Comparison of ENCODE assay signal across 8 cellular contexts in the genomic region with DNA sequence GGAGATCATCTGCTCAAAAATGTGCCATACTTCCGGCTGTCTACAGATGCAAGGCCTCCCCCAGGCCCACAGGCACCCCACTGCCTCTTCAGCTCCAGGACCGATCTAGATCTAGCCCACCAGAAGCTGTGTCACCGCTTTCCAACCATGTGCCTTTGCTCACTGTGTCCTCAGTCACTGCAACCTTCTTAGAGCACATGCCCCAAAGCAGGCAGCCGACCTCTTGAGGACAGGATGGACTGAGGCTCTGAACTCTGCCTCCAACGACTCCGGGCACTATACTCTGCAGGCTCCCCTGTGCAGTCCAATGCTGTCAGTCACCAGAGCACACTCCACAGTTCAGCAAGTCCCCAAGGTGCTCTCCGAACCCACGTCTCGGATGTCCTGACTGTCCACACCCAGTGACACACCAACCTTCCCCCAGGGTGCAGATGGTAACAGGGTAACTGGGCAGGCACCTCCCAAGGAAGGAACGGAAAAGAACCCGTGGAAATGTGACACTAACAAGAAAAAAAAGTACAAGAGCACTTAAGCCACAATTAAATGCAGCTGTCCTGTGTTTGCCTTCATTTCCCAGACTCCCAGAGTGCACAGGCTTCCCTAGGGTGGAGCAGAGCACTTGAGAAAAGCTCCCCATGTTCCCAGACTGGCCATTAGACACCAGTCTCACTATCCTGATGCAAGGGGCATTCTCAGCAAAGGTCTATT. TPM values are rescaled to one million over a fixed set of nuclear protein-coding genes. Genes with fewer than 3 reads are reported as not detected.
DNase-seq lines count a peak whose midpoint lies in the region; ATAC-seq and TF ChIP-seq lines count a peak whose summit lies in the region.

No MANE protein-coding gene starts in this region.

- DNase-seq in EL, result peak; percentile 55
- DNase-seq in NCI-H146 treated with DMSO at 0.1 percent for 48 hours (lab: John Stamatoyannopoulos, UW; ENCODE audit: unreplicated experiment), result peak; percentile 78
- peak; percentile 48 to 71 for DNase-seq in left colon
- no peak for DNase-seq in uterus
- DNase-seq in SKM-1 treated with dmso at 0.1 percent for 144 hours (lab: John Stamatoyannopoulos, UW; ENCODE audit: unreplicated experiment), result no peak
- DNase-seq in kidney glomerular epithelial cell (lab: John Stamatoyannopoulos, UW), result no peak

- peaks cover 86% of the 10 kb centered on the region for H3K4me1 Mint-ChIP-seq in activated naive CD4-positive, alpha-beta T cell treated with anti-CD3 and anti-CD28 coated beads, Interleukin-2, amount 50 U/mL, for 24 hours

- H3K4me3 Mint-ChIP-seq in activated naive CD4-positive, alpha-beta T cell treated with anti-CD3 and anti-CD28 coated beads, Interleukin-2, amount 50 U/mL, for 24 hours, result peak overlapping the region; percentile 64

- H3K27me3 ChIP-seq in uterus, result no peaks in the 10 kb centered on the region

- peaks cover 2% of the 10 kb centered on the region for H3K36me3 Mint-ChIP-seq in activated naive CD4-positive, alpha-beta T cell treated with anti-CD3 and anti-CD28 coated beads, Interleukin-2, amount 50 U/mL, for 24 hours

- no peak for TF ChIP-seq CTCF in uterus (IDR thresholded peaks at IDR 0.05)

- peak; percentile 56 for ATAC-seq in left colon
- no peak for ATAC-seq in GM18511 (IDR thresholded peaks at IDR 0.05; ENCODE audit: unreplicated experiment)

- peaks cover 0 to 4% of the 10 kb centered on the region in 2 donors for H3K4me1 ChIP-seq in uterus

- no peaks in the 10 kb centered on the region for H3K9me3 ChIP-seq in uterus

- TF ChIP-seq POLR2A in uterus (IDR thresholded peaks at IDR 0.05), result no peak

- H3K4me3 ChIP-seq in uterus, result no peak overlapping the region

- no peaks in the 10 kb centered on the region for H3K27me3 Mint-ChIP-seq in activated naive CD4-positive, alpha-beta T cell treated with anti-CD3 and anti-CD28 coated beads, Interleukin-2, amount 50 U/mL, for 24 hours

- no peaks in the 10 kb centered on the region for H3K36me3 ChIP-seq in uterus

- intact Hi-C loops in left colon (cut with DNase I, micrococcal nuclease), result loop anchor here in 1 of 2 donors (5.0 kb wide), 1 partner anchor 90 kb away; no protein-coding TSS in a partner anchor
- intact Hi-C loops in uterus (cut with DNase I; ENCODE audit: low total_unique reads), result loop anchor here (5.0 kb wide), 1 partner anchor 125 kb away; no protein-coding TSS in a partner anchor

- peak overlapping the region; percentile 97 for H3K27ac Mint-ChIP-seq in activated naive CD4-positive, alpha-beta T cell treated with anti-CD3 and anti-CD28 coated beads, Interleukin-2, amount 50 U/mL, for 24 hours

- H3K27ac ChIP-seq in uterus, result peak overlapping the region; percentile 35 to 79

- no peaks in the 10 kb centered on the region for H3K9me3 Mint-ChIP-seq in activated naive CD4-positive, alpha-beta T cell treated with anti-CD3 and anti-CD28 coated beads, Interleukin-2, amount 50 U/mL, for 24 hours

RNA-seq across cellular contexts. Expression of a gene that starts 4.8 kb away (rescaled TPM):
- 100 to 1,000 TPM; 204 to 205 TPM for total RNA-seq in left colon
- 10 to 100 TPM; 29.7 to 73.5 (median 62.6) TPM for total RNA-seq in uterus

Comparison
In these comparisons a context has a peak if more than half of its experiments do, and no peak if none do; other contexts are left out.
1. DNase-seq: peak in EL (single experiment), NCI-H146 treated with DMSO at 0.1 percent for 48 hours (single experiment) and left colon (2 of 2); none in uterus (0 of 2), SKM-1 treated with dmso at 0.1 percent for 144 hours (single experiment) and kidney glomerular epithelial cell (single experiment).